Comparison of ENCODE assay signal across 9 cellular contexts in genomic region chr19:2867025-2867991, GRCh38. TPM values are rescaled to one million over a fixed set of nuclear protein-coding genes. Genes with fewer than 3 reads are reported as not detected.
DNase-seq lines count a peak whose midpoint lies in the region; ATAC-seq and TF ChIP-seq lines count a peak whose summit lies in the region.
"Had no signal": no experiment of that assay in that cellular context is flagged by ENCODE, and none has a peak within 500 bp of the region (broad histone marks: within the 10 kb centered on the region; RNA-seq: fewer than 3 reads in every experiment).

Gene ZNF556 (plus strand): TSS chr19:2867335. CDS start chr19:2867422, 87 bp downstream.

- H3K4me3 ChIP-seq in Caco-2 (ENCODE audit: low read depth, low read length) (peak within 1 kb of the TSS; percentile 37), PC-9 (no peak within 1 kb of the TSS)

- no peaks in the 10 kb centered on the region for H3F3A ChIP-seq in PC-9 (ENCODE audit: insufficient read depth, low read depth)

- POLR2A ChIA-PET in Caco-2 (lab: Charles Lee) = interaction anchor here (1.0 to 1.2 kb wide), 2 partner anchors 26 to 33 kb away, joined by 5 to 7 read pairs; partner anchors contain the start of genes ZNF555 and ZNF57
- POLR2A ChIA-PET in PC-9 (lab: Charles Lee; ENCODE audit: unreplicated experiment) = no interaction called here

- DNase-seq in Caco-2 = peak; percentile 79 to 84
- peak; percentile 20 for DNase-seq in HT1080 (ENCODE audit: low read depth)
- DNase-seq in PC-9 = peak; percentile 2 to 76
- DNase-seq in head of caudate nucleus = peak in 34 of 42 donors; percentile 7 to 64 (median 31)
- DNase-seq in GM10266 (ENCODE audit: extremely low spot score) = no peak
- no peak for DNase-seq in left lobe of liver (ENCODE audit: low spot score)
- DNase-seq in T-helper 2 cell treated with Interferon-gamma antibody and Interleukin-4, amounts not matched to agents 5 μg/mL and 100 μg/mL, for 36 hours (ENCODE audit: low spot score) = no peak

- intact Hi-C loops in Caco-2 (cut with micrococcal nuclease; ENCODE audit: unreplicated experiment) (no loop called here), PC-9 (cut with micrococcal nuclease; ENCODE audit: unreplicated experiment) (no loop called here), head of caudate nucleus (cut with DNase I) (no loop called here)

- H3K36me3 Mint-ChIP-seq in Caco-2 (ENCODE audit: insufficient read depth, unreplicated experiment) = peaks cover 10% of the 10 kb centered on the region
- H3K36me3 Mint-ChIP-seq in T-helper 2 cell treated with Interferon-gamma antibody and Interleukin-4, amounts not matched to agents 5 μg/mL and 100 μg/mL, for 36 hours (ENCODE audit: low read depth) = no peaks in the 10 kb centered on the region

- H3K79me2 ChIP-seq in PC-9 (ENCODE audit: low read depth) = no peaks in the 10 kb centered on the region

- no peaks in the 10 kb centered on the region for H3K9me2 ChIP-seq in PC-9 (ENCODE audit: insufficient read depth)

- no peak within 1 kb of the TSS for H2AFZ ChIP-seq in PC-9

- H3K27ac ChIP-seq in PC-9 = no peak within 1 kb of the TSS

- H3K36me3 ChIP-seq in Caco-2 (ENCODE audit: control insufficient read depth, insufficient read depth, low read length) (no peaks in the 10 kb centered on the region), PC-9 (ENCODE audit: low read depth) (no peaks in the 10 kb centered on the region)

- H3K9me3 Mint-ChIP-seq in Caco-2 (ENCODE audit: unreplicated experiment) = peaks cover 37% of the 10 kb centered on the region
- peaks cover 37% of the 10 kb centered on the region for H3K9me3 Mint-ChIP-seq in T-helper 2 cell treated with Interferon-gamma antibody and Interleukin-4, amounts not matched to agents 5 μg/mL and 100 μg/mL, for 36 hours

- H3K4me1 Mint-ChIP-seq in Caco-2 (ENCODE audit: low read depth, unreplicated experiment) = peaks cover 6% of the 10 kb centered on the region
- H3K4me1 Mint-ChIP-seq in T-helper 2 cell treated with Interferon-gamma antibody and Interleukin-4, amounts not matched to agents 5 μg/mL and 100 μg/mL, for 36 hours (ENCODE audit: low read depth) = no peaks in the 10 kb centered on the region

- H3K27ac Mint-ChIP-seq in Caco-2 (ENCODE audit: unreplicated experiment) = peak within 1 kb of the TSS; percentile 82
- H3K27ac Mint-ChIP-seq in T-helper 2 cell treated with Interferon-gamma antibody and Interleukin-4, amounts not matched to agents 5 μg/mL and 100 μg/mL, for 36 hours = no peak within 1 kb of the TSS

- no peak for ATAC-seq in HG02588 (IDR thresholded peaks at IDR 0.05; ENCODE audit: unreplicated experiment)
- ATAC-seq in left lobe of liver = no peak

- H4K20me1 ChIP-seq in PC-9 (ENCODE audit: insufficient read depth) = no peaks in the 10 kb centered on the region

- H3K27me3 ChIP-seq in Caco-2 (replicated peaks; ENCODE audit: control insufficient read depth, insufficient read depth, low read length) (no peaks in the 10 kb centered on the region), PC-9 (ENCODE audit: insufficient read depth, low read depth) (no peaks in the 10 kb centered on the region; the same call in 1 of the 2 replicates)

- no peak within 1 kb of the TSS for H3K4me2 ChIP-seq in PC-9

- H3K9me3 ChIP-seq in Caco-2 (no peaks in the 10 kb centered on the region), PC-9 (ENCODE audit: insufficient read depth, low read depth) (no peaks in the 10 kb centered on the region)

- H3K4me3 Mint-ChIP-seq in Caco-2 (ENCODE audit: unreplicated experiment) = peak within 1 kb of the TSS; percentile 77
- no peak within 1 kb of the TSS for H3K4me3 Mint-ChIP-seq in T-helper 2 cell treated with Interferon-gamma antibody and Interleukin-4, amounts not matched to agents 5 μg/mL and 100 μg/mL, for 36 hours

- H3K4me1 ChIP-seq in Caco-2 = no peaks in the 10 kb centered on the region
- no peaks in the 10 kb centered on the region for H3K4me1 ChIP-seq in PC-9 (replicated peaks; ENCODE audit: insufficient read depth)

- TF ChIP-seq CTCF in Caco-2 (IDR thresholded peaks at IDR 0.05; ENCODE audit: insufficient read depth in 1 of 2, low read depth in 1 of 2, low read length in 1 of 2, severe bottlenecking in 1 of 2, unreplicated experiment in 1 of 2) (no peak), PC-9 (conservative IDR thresholded peaks at IDR 0.05) (no peak), GM10266 (IDR thresholded peaks at IDR 0.05; ENCODE audit: control insufficient read depth, insufficient read depth, low read depth, missing control alignments) (no peak)

- BruUV-seq in Caco-2 (replicated peaks; lab: Mats Ljungman, UMichigan) (TSS peak; percentile 71), PC-9 (replicated peaks; lab: Mats Ljungman, UMichigan) (no TSS peak)

- no peaks in the 10 kb centered on the region for H3K27me3 Mint-ChIP-seq in Caco-2 (ENCODE audit: insufficient read depth, unreplicated experiment)
- no peaks in the 10 kb centered on the region for H3K27me3 Mint-ChIP-seq in T-helper 2 cell treated with Interferon-gamma antibody and Interleukin-4, amounts not matched to agents 5 μg/mL and 100 μg/mL, for 36 hours (ENCODE audit: low read depth)

- CTCF ChIA-PET in Caco-2 (lab: Charles Lee) (interaction anchor here (0.7 to 1.2 kb wide), 2 partner anchors 20 to 75 kb away, joined by 3 to 4 read pairs; no protein-coding TSS in a partner anchor), PC-9 (lab: Charles Lee) (no interaction called here)

RNA-seq across cellular contexts. Expression of gene ZNF556, which starts in this region (rescaled TPM):
- total RNA-seq in Caco-2 (2022) (0.57 and 0.93 TPM in 2 replicates), PC-9 (2021) (not detected in 2 replicates), left lobe of liver (not detected)
- 0.03 TPM in 1 of 2 replicates, not detected in the other for total RNA-seq in HT1080 (2014; rRNA removed; shearing (Covaris generic))
- polyA plus RNA-seq in HT1080 (2015; cell fraction: cytosol; rRNA removed) = not detected in 2 replicates
- not detected in 2 replicates for polyA plus RNA-seq in HT1080 (2015; cell fraction: nucleus; rRNA removed)
- total RNA-seq: cardiac septum had no signal

Comparison
In these comparisons a context has a peak if more than half of its experiments do, and no peak if none do; other contexts are left out.
1. Peak in DNase-seq and H3K4me3 ChIP-seq in Caco-2; RNA of the gene not detected or under 1 TPM.
2. Peak in DNase-seq in HT1080; RNA of the gene not detected or under 1 TPM.
3. Peak in DNase-seq in PC-9; RNA of the gene not detected or under 1 TPM.
4. DNase-seq: peak in head of caudate nucleus (34 of 42); none in GM10266 (single experiment), left lobe of liver (single experiment) and T-helper 2 cell treated with Interferon-gamma antibody and Interleukin-4, amounts not matched to agents 5 μg/mL and 100 μg/mL, for 36 hours (single experiment).